ENCODE assay signal across 11 cellular contexts in the genomic region with DNA sequence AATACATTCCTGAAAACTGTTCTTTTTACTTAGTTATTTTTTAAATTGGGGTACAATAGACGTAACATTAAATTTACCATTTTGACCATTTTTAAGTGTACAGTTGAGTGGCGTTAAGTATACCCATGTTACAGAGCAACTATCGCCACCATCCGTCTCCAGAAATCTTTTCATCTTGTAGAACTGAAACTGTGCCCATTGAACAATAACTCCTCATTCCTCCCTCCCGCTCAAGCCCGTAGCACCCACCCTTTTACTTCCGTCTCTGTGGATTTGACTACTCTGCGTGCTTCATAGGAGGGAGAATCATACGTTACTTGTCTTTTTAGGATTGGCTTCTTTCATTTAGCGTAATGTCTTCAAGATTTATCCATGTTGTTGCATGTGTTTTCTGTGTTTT. TPM values are rescaled to one million over a fixed set of nuclear protein-coding genes. Genes with fewer than 3 reads are reported as not detected.
A peak's percentile ranks its signal among the peaks of the same experiment; 100 is the strongest.
DNase-seq lines count a peak whose midpoint lies in the region; ATAC-seq, FAIRE-seq and TF ChIP-seq lines count a peak whose summit lies in the region.
"Had no signal": no experiment of that assay in that cellular context is flagged by ENCODE, and none has a peak within 500 bp of the region (broad histone marks: within the 10 kb centered on the region; RNA-seq: fewer than 3 reads in every experiment).

No MANE protein-coding gene starts in this region.

- no peak for TF ChIP-seq CTCF in D721Med (IDR thresholded peaks at IDR 0.05; ENCODE audit: insufficient read depth, missing control alignments)

- H3K27ac ChIP-seq in thymus (ENCODE audit: low read depth), result peak overlapping the region; percentile 82
- H3K27ac ChIP-seq in substantia nigra (ENCODE audit: low read depth, low read length, poor library complexity, severe bottlenecking), result no peak overlapping the region

- H3K9me3 Mint-ChIP-seq in activated naive CD4-positive, alpha-beta T cell treated with anti-CD3 and anti-CD28 coated beads, Interleukin-2, amount 50 U/mL, for 72 hours, result no peaks in the 10 kb centered on the region
- H3K9me3 Mint-ChIP-seq: neural crest cell had no signal

- peak overlapping the region; percentile 35 for H3K4me3 ChIP-seq in thymus (ENCODE audit: low read length)

- DNase-seq in stimulated activated CD4-positive, alpha-beta T cell treated with anti-CD3 and anti-CD28 coated beads, Interleukin-1b, Interleukin-23, amount 100 ng/mL, for 48 hours, result peak; percentile 34
- DNase-seq in stimulated activated CD4-positive, alpha-beta T cell treated with anti-CD3 and anti-CD28 coated beads, Interleukin-12 subunit alpha, Interleukin-12 subunit beta, amount 100 ng/mL, for 4 hours, result no peak
- no peak for DNase-seq in activated naive CD4-positive, alpha-beta T cell treated with anti-CD3 and anti-CD28 coated beads, Interleukin-2, amount 50 U/mL, for 72 hours (ENCODE audit: low spot score in 2 of 2)
- no peak for DNase-seq in D721Med (ENCODE audit: insufficient read length, low spot score)
- DNase-seq in islet precursor cell, result no peak
- no peak for DNase-seq in substantia nigra (lab: John Stamatoyannopoulos, UW)
- DNase-seq: cerebellar nuclear complex, NCI-H2029 had no signal

- peak; percentile 20 for ATAC-seq in HG03342 (IDR thresholded peaks at IDR 0.05; ENCODE audit: unreplicated experiment)
- ATAC-seq in activated naive CD4-positive, alpha-beta T cell treated with anti-CD3 and anti-CD28 coated beads, Interleukin-2, amount 50 U/mL, for 72 hours, result peak; percentile 13 to 19

- peaks cover 6% of the 10 kb centered on the region in 2 donors for H3K36me3 Mint-ChIP-seq in activated naive CD4-positive, alpha-beta T cell treated with anti-CD3 and anti-CD28 coated beads, Interleukin-2, amount 50 U/mL, for 72 hours

- H3K4me1 ChIP-seq in thymus (ENCODE audit: control insufficient read depth, insufficient read depth, low read length), result peaks cover 47% of the 10 kb centered on the region

- H3K9me3 ChIP-seq in thymus (ENCODE audit: control insufficient read depth), result no peaks in the 10 kb centered on the region

- FAIRE-seq in D721Med (lab: Jason Lieb, UNC), result no peak

- no peaks in the 10 kb centered on the region for H3K36me3 ChIP-seq in thymus (ENCODE audit: control insufficient read depth, insufficient read depth)

- 20% methylated on average over 10 of the region's 10 CpGs for WGBS in thymus

- no peaks in the 10 kb centered on the region for H3K27me3 ChIP-seq in thymus (ENCODE audit: control insufficient read depth, insufficient read depth)

- H3K27ac Mint-ChIP-seq in activated naive CD4-positive, alpha-beta T cell treated with anti-CD3 and anti-CD28 coated beads, Interleukin-2, amount 50 U/mL, for 72 hours, result peak overlapping the region; percentile 97 to 98

RNA-seq across cellular contexts. Expression of gene TMEM131L, which starts 55.3 kb away (rescaled TPM):
- total RNA-seq in activated naive CD4-positive, alpha-beta T cell treated with anti-CD3 and anti-CD28 coated beads, Interleukin-2, amount 50 U/mL, for 72 hours, result 10 to 100 TPM; 44.8 to 47.7 TPM
- polyA plus RNA-seq in thymus, result 32.8 TPM
